In genomic region chr6:31761343-31761742, GRCh38 we compare ENCODE assay signal across 18 cellular contexts. TPM values are rescaled to one million over a fixed set of nuclear protein-coding genes. Genes with fewer than 3 reads are reported as not detected.
DNase-seq lines count a peak whose midpoint lies in the region; ATAC-seq, FAIRE-seq and TF ChIP-seq lines count a peak whose summit lies in the region.
"Had no signal": no experiment of that assay in that cellular context is flagged by ENCODE, and none has a peak within 500 bp of the region (broad histone marks: within the 10 kb centered on the region; RNA-seq: fewer than 3 reads in every experiment).

No MANE protein-coding gene starts in this region.

- peak; percentile 52 for DNase-seq in kidney
- DNase-seq in spleen: peak; percentile 57
- no peak for DNase-seq in NCI-H1105 treated with DMSO at 0.1 percent for 48 hours (lab: John Stamatoyannopoulos, UW)
- no peak for DNase-seq in GM10248 (ENCODE audit: extremely low spot score)
- DNase-seq: C1 segment of cervical spinal cord; Calu3; CD4-positive, alpha-beta memory T cell; COR-L47; DMS53; DMS79 treated with DMSO at 0.1 percent for 48 hours; GF-D8; GOT3; HFFc6 had no signal

- H3K4me3 Mint-ChIP-seq in activated T-helper 17 cell treated with anti-CD3 and anti-CD28 coated beads, Interleukin-2, amount 50 U/mL, for 72 hours: no peak overlapping the region
- H3K4me3 Mint-ChIP-seq: CD4-positive, alpha-beta memory T cell; HFFc6 had no signal

- intact Hi-C loops in kidney (cut with DNase I) (no loop called here), spleen (cut with DNase I; ENCODE audit: low total_unique reads) (no loop called here)

- no peak overlapping the region for H3K9ac ChIP-seq in kidney (ENCODE audit: low read length in 2 of 2)

- H3K36me3 ChIP-seq in kidney (ENCODE audit: control insufficient read depth in 1 of 2, insufficient read depth in 2 of 2, low read length in 2 of 2) (no peaks in the 10 kb centered on the region), spleen (peaks cover 0 to 52% (median 7%) of the 10 kb centered on the region in 6 donors)

- H3K9me3 Mint-ChIP-seq in activated T-helper 17 cell treated with anti-CD3 and anti-CD28 coated beads, Interleukin-2, amount 50 U/mL, for 72 hours: no peaks in the 10 kb centered on the region
- H3K9me3 Mint-ChIP-seq: CD4-positive, alpha-beta memory T cell; HFFc6 had no signal

- H3K27ac Mint-ChIP-seq in activated T-helper 17 cell treated with anti-CD3 and anti-CD28 coated beads, Interleukin-2, amount 50 U/mL, for 72 hours: peak overlapping the region; percentile 26
- H3K27ac Mint-ChIP-seq: HFFc6 had no signal

- WGBS in spleen, 5 donors: 90 to 98% (median 96%) methylated on average over 8 of the region's 8 CpGs

- TF ChIP-seq POLR2A in spleen (IDR thresholded peaks at IDR 0.05): no peak

- H3K27me3 Mint-ChIP-seq in activated T-helper 17 cell treated with anti-CD3 and anti-CD28 coated beads, Interleukin-2, amount 50 U/mL, for 72 hours: no peaks in the 10 kb centered on the region
- H3K27me3 Mint-ChIP-seq: CD4-positive, alpha-beta memory T cell had no signal

- no peak for FAIRE-seq in kidney (lab: Jason Lieb, UNC)
- FAIRE-seq: GM12892, H54 had no signal

- H3K36me3 Mint-ChIP-seq in activated T-helper 17 cell treated with anti-CD3 and anti-CD28 coated beads, Interleukin-2, amount 50 U/mL, for 72 hours (ENCODE audit: low read depth): peaks cover 48% of the 10 kb centered on the region

- H3K9me3 ChIP-seq in kidney (ENCODE audit: control insufficient read depth in 1 of 2, low read length in 2 of 2) (no peaks in the 10 kb centered on the region), spleen (no peaks in the 10 kb centered on the region)
- H3K9me3 ChIP-seq: HAP-1 had no signal

- H3K4me1 Mint-ChIP-seq in activated T-helper 17 cell treated with anti-CD3 and anti-CD28 coated beads, Interleukin-2, amount 50 U/mL, for 72 hours: peaks cover 6% of the 10 kb centered on the region

- ATAC-seq in activated T-helper 17 cell treated with anti-CD3 and anti-CD28 coated beads, Interleukin-2, amount 50 U/mL, for 72 hours (replicated peaks): no peak
- ATAC-seq in HG03521 (IDR thresholded peaks at IDR 0.05; ENCODE audit: unreplicated experiment): no peak

- CTCF ChIA-PET in GM10248 (lab: Yijun Ruan, JAX): interaction anchor here (4.3 kb wide), 1 partner anchor 9 kb away, joined by 30 read pairs; no protein-coding TSS in a partner anchor

- POLR2A ChIA-PET in GM10248 (lab: Yijun Ruan, JAX): no interaction called here

- TF ChIP-seq CTCF in kidney (IDR thresholded peaks at IDR 0.05; ENCODE audit: borderline replicate concordance, extremely low read depth, insufficient read depth) (no peak), spleen (IDR thresholded peaks at IDR 0.05 in 8 of 11, conservative IDR thresholded peaks at IDR 0.05 in 3 of 11) (no peak), GM10248 (IDR thresholded peaks at IDR 0.05; ENCODE audit: control extremely low read depth, extremely low read depth, low read depth, missing control alignments) (no peak)

- H3K27me3 ChIP-seq in spleen (replicated peaks in 1 of 7): no peaks in the 10 kb centered on the region

- H3K4me3 ChIP-seq in kidney (ENCODE audit: low read length in 2 of 2) (no peak overlapping the region), spleen (no peak overlapping the region)
- H3K4me3 ChIP-seq: HAP-1 had no signal

- peaks cover 0 to 4% of the 10 kb centered on the region in 2 donors for H3K4me1 ChIP-seq in kidney (ENCODE audit: control insufficient read depth in 1 of 2, insufficient read depth in 1 of 2, low read depth in 1 of 2, low read length in 2 of 2)
- peaks cover 0 to 6% (median under 1%) of the 10 kb centered on the region in 6 donors for H3K4me1 ChIP-seq in spleen

- H3K27ac ChIP-seq in kidney (ENCODE audit: low read depth in 2 of 2, low read length in 2 of 2) (no peak overlapping the region), spleen (no peak overlapping the region)

RNA-seq across cellular contexts. Expression of gene SAPCD1, which starts 1.1 kb away (rescaled TPM):
- 10 to 100 TPM; 12.1 to 18.9 TPM for total RNA-seq in activated T-helper 17 cell treated with anti-CD3 and anti-CD28 coated beads, Interleukin-2, amount 50 U/mL, for 72 hours
- total RNA-seq in kidney (6.5 TPM), spleen (10 to 100 TPM in 1 of 7 donors, 1 to 10 TPM in 5, not detected in 1; 3.6 to 11.8 (median 5.3) TPM)
- polyA plus RNA-seq in kidney (ENCODE audit: insufficient read depth, low read depth, low replicate concordance) (6.8 TPM), spleen (10 to 100 TPM in 1 of 3 donors, 1 to 10 TPM in 2; 7.5 to 14.2 (median 8.3) TPM)

RNA-seq across cellular contexts. Expression of gene VWA7, which starts 15.8 kb away (rescaled TPM):
- 1 to 10 TPM; 2.9 to 4.2 TPM for total RNA-seq in activated T-helper 17 cell treated with anti-CD3 and anti-CD28 coated beads, Interleukin-2, amount 50 U/mL, for 72 hours
- total RNA-seq in kidney: 32.5 TPM
- polyA plus RNA-seq in kidney (ENCODE audit: insufficient read depth, low read depth, low replicate concordance): 10.2 TPM
- 1 to 10 TPM in 4 of 7 donors, under 1 TPM in 2, not detected in 1; 0.68 to 2.6 (median 1.3) TPM for total RNA-seq in spleen
- 1 to 10 TPM in 1 of 3 donors, under 1 TPM in 2; 0.09 to 1.2 (median 0.11) TPM for polyA plus RNA-seq in spleen

RNA-seq across cellular contexts. Expression of gene MSH5, which starts 21.5 kb away (rescaled TPM):
- total RNA-seq in activated T-helper 17 cell treated with anti-CD3 and anti-CD28 coated beads, Interleukin-2, amount 50 U/mL, for 72 hours: 10 to 100 TPM; 78.9 to 82.6 TPM
- total RNA-seq in kidney (23.7 TPM), spleen (10 to 100 TPM; 20.2 to 35.2 (median 27.6) TPM)
- polyA plus RNA-seq in kidney (ENCODE audit: insufficient read depth, low read depth, low replicate concordance) (14.4 TPM), spleen (10 to 100 TPM; 11.2 to 26.7 (median 23.1) TPM)

RNA-seq across cellular contexts. Expression of gene CLIC1, which starts 25.0 kb away (rescaled TPM):
- 100 to 1,000 TPM; 406 to 482 TPM for total RNA-seq in activated T-helper 17 cell treated with anti-CD3 and anti-CD28 coated beads, Interleukin-2, amount 50 U/mL, for 72 hours
- total RNA-seq in kidney (456 TPM), spleen (100 to 1,000 TPM; 296 to 392 (median 326) TPM)
- polyA plus RNA-seq in kidney (ENCODE audit: insufficient read depth, low read depth, low replicate concordance) (489 TPM), spleen (100 to 1,000 TPM; 321 to 447 (median 388) TPM)

RNA-seq across cellular contexts. Expression of gene DDAH2, which starts 32.2 kb away (rescaled TPM):
- 10 to 100 TPM in 1 of 2 donors, 1 to 10 TPM in 1; 9.4 to 23.8 TPM for total RNA-seq in activated T-helper 17 cell treated with anti-CD3 and anti-CD28 coated beads, Interleukin-2, amount 50 U/mL, for 72 hours
- total RNA-seq in kidney: 98.9 TPM
- 147 TPM for polyA plus RNA-seq in kidney (ENCODE audit: insufficient read depth, low read depth, low replicate concordance)
- total RNA-seq in spleen: 100 to 1,000 TPM in 1 of 7 donors, 10 to 100 TPM in 6; 63.0 to 116 (median 72.3) TPM
- polyA plus RNA-seq in spleen: 10 to 100 TPM; 67.1 to 84.7 (median 81.0) TPM

Comparison
In these comparisons a context has a peak if more than half of its experiments do, and no peak if none do; other contexts are left out.
1. DNase-seq: peak in kidney (single experiment) and spleen (single experiment); none in NCI-H1105 treated with DMSO at 0.1 percent for 48 hours (single experiment) and GM10248 (single experiment).